In genomic region chr4:87390055-87390454, GRCh38 we compare ENCODE assay signal across 8 cellular contexts. TPM values are rescaled to one million over a fixed set of nuclear protein-coding genes. Genes with fewer than 3 reads are reported as not detected.
DNase-seq lines count a peak whose midpoint lies in the region; ATAC-seq, FAIRE-seq and TF ChIP-seq lines count a peak whose summit lies in the region.
"Not testable (repeated sequence)": the region's sequence is repeated elsewhere in the genome, so short reads cannot be mapped to it uniquely, and the experiment has no call there.

No MANE protein-coding gene starts in this region.

- FAIRE-seq in keratinocyte (lab: Jason Lieb, UNC) = not testable (repeated sequence)

- H2AFZ ChIP-seq in keratinocyte (ENCODE audit: control insufficient read depth, low read length); neuron (ENCODE audit: low read depth, low read length): not testable (repeated sequence)

- DNase-seq in CD8-positive, alpha-beta T cell; Jurkat, Clone E6-1 (ENCODE audit: low read depth, low spot score); SJCRH30; effector memory CD8-positive, alpha-beta T cell; keratinocyte (ENCODE audit: low read depth, low spot score); suprapubic skin (ENCODE audit: low spot score in 2 of 2): not testable (repeated sequence)
- DNase-seq in activated naive CD4-positive, alpha-beta T cell treated with Interleukin-2 at 50 U/mL for 16 hours = peak; percentile 11

- H3K9me3 Mint-ChIP-seq in CD8-positive, alpha-beta T cell; effector memory CD8-positive, alpha-beta T cell: not testable (repeated sequence)

- WGBS in suprapubic skin = 79% methylated on average over 20 of the region's 20 CpGs

- POLR2A ChIA-PET in CD8-positive, alpha-beta T cell (lab: Charles Lee) = interaction anchor here (0.9 to 2.7 kb wide), 6 partner anchors 8 to 53 kb away, joined by 3 to 46 read pairs (median 7); partner anchors contain the start of gene NUDT9

- CTCF ChIA-PET in CD8-positive, alpha-beta T cell (lab: Charles Lee) = interaction anchor here (0.7 to 4.4 kb wide), 8 partner anchors 8 to 49 kb away, joined by 3 to 26 read pairs (median 3); partner anchors contain the start of gene NUDT9

- H3K9me1 ChIP-seq in keratinocyte (ENCODE audit: control insufficient read depth, extremely low read depth, insufficient read depth, low read length) = not testable (repeated sequence)

- not testable (repeated sequence) for H3K27me3 Mint-ChIP-seq in CD8-positive, alpha-beta T cell (ENCODE audit: low read depth); effector memory CD8-positive, alpha-beta T cell

- not testable (repeated sequence) for H3K27me3 ChIP-seq in CD8-positive, alpha-beta T cell (ENCODE audit: insufficient read depth, low read length); SJCRH30; keratinocyte (ENCODE audit: control insufficient read depth, extremely low read depth, insufficient read depth, low read length); neuron (ENCODE audit: insufficient read depth, low read length); suprapubic skin

- peak overlapping the region; percentile 98 for H3K4me3 Mint-ChIP-seq in CD8-positive, alpha-beta T cell
- peak overlapping the region; percentile 93 to 95 for H3K4me3 Mint-ChIP-seq in effector memory CD8-positive, alpha-beta T cell

- TF ChIP-seq CTCF in CD8-positive, alpha-beta T cell (IDR thresholded peaks at IDR 0.05); keratinocyte (optimal IDR thresholded peaks at IDR 0.05 in 1 of 3, IDR thresholded peaks at IDR 0.05 in 1 of 3, conservative IDR thresholded peaks at IDR 0.05 in 1 of 3; ENCODE audit: extremely low read depth in 1 of 3, insufficient read depth in 2 of 3, low read length in 3 of 3); suprapubic skin (IDR thresholded peaks at IDR 0.05): not testable (repeated sequence)

- not testable (repeated sequence) for H4K20me1 ChIP-seq in keratinocyte (ENCODE audit: control insufficient read depth, extremely low read depth, insufficient read depth, low read length)

- not testable (repeated sequence) for H3K9me3 ChIP-seq in CD8-positive, alpha-beta T cell (ENCODE audit: low read length); SJCRH30 (replicated peaks); keratinocyte (ENCODE audit: control insufficient read depth, low read depth, low read length); neuron (ENCODE audit: low read length); suprapubic skin

- intact Hi-C loops in CD8-positive, alpha-beta T cell (cut with DNase I, micrococcal nuclease) = loop anchor here (2.0 to 10.0 kb wide), 6 partner anchors 13 to 895 kb away; partner anchors contain the start of genes AFF1 (in 1 of the 2) and PPM1K (in 1 of the 2)

- not testable (repeated sequence) for TF ChIP-seq EP300 in suprapubic skin (IDR thresholded peaks at IDR 0.05)

- peak overlapping the region; percentile 52 for H3K4me3 ChIP-seq in CD8-positive, alpha-beta T cell (ENCODE audit: low read depth, low read length)
- H3K4me3 ChIP-seq in Jurkat, Clone E6-1 (ENCODE audit: low read length) = peak overlapping the region; percentile 67
- H3K4me3 ChIP-seq in SJCRH30 = peak overlapping the region; percentile 70
- peak overlapping the region in 1 of 3 experiments; percentile 86 for H3K4me3 ChIP-seq in keratinocyte (ENCODE audit: control insufficient read depth in 2 of 3, extremely low read depth in 1 of 3, insufficient read depth in 2 of 3, low read depth in 1 of 3, low read length in 3 of 3)
- H3K4me3 ChIP-seq in neuron (ENCODE audit: low read length) = peak overlapping the region; percentile 90
- H3K4me3 ChIP-seq in suprapubic skin = peak overlapping the region; percentile 68

- not testable (repeated sequence) for TF ChIP-seq POLR2A in suprapubic skin (IDR thresholded peaks at IDR 0.05)

- peaks cover 23% of the 10 kb centered on the region for H3K36me3 Mint-ChIP-seq in CD8-positive, alpha-beta T cell
- not testable (repeated sequence) for H3K36me3 Mint-ChIP-seq in effector memory CD8-positive, alpha-beta T cell (ENCODE audit: insufficient read depth)

- peak overlapping the region; percentile 90 for H3K4me2 ChIP-seq in keratinocyte (ENCODE audit: control insufficient read depth, extremely low read depth, insufficient read depth, low read depth, low read length)

- not testable (repeated sequence) for H3K36me3 ChIP-seq in CD8-positive, alpha-beta T cell (ENCODE audit: insufficient read depth, low read length); SJCRH30; keratinocyte (ENCODE audit: control insufficient read depth in 2 of 2, extremely low read depth in 1 of 2, insufficient read depth in 2 of 2, low read length in 2 of 2); neuron (ENCODE audit: insufficient read depth, low read length); suprapubic skin

- dilution Hi-C loops in keratinocyte (cut with MboI; ENCODE audit: extremely low pct_ligation_motif_present, low sequenced_read_pairs) = not testable (repeated sequence)

- peak overlapping the region; percentile 57 for H3K27ac ChIP-seq in CD8-positive, alpha-beta T cell (ENCODE audit: low read depth, low read length)
- peak overlapping the region; percentile 61 for H3K27ac ChIP-seq in SJCRH30
- H3K27ac ChIP-seq in keratinocyte (ENCODE audit: control insufficient read depth, insufficient read depth, low read length); suprapubic skin: not testable (repeated sequence)

- peaks cover 29% of the 10 kb centered on the region for H3K4me1 ChIP-seq in CD8-positive, alpha-beta T cell (ENCODE audit: insufficient read depth, low read length)
- not testable (repeated sequence) for H3K4me1 ChIP-seq in SJCRH30; keratinocyte (ENCODE audit: control insufficient read depth, extremely low read depth, insufficient read depth, low read length); neuron (ENCODE audit: insufficient read depth, low read length)
- H3K4me1 ChIP-seq in suprapubic skin = peaks cover 11% of the 10 kb centered on the region

- not testable (repeated sequence) for H3K79me2 ChIP-seq in keratinocyte (ENCODE audit: control insufficient read depth, insufficient read depth, low read length)

- H3K4me1 Mint-ChIP-seq in CD8-positive, alpha-beta T cell (ENCODE audit: low read depth) = peaks cover 58% of the 10 kb centered on the region
- peaks cover 38 to 55% of the 10 kb centered on the region in 2 donors for H3K4me1 Mint-ChIP-seq in effector memory CD8-positive, alpha-beta T cell (ENCODE audit: low read depth in 2 of 2)

- H3K9ac ChIP-seq in keratinocyte (ENCODE audit: control insufficient read depth, extremely low read depth, insufficient read depth, low read length) = not testable (repeated sequence)

- peak overlapping the region; percentile 91 for H3K27ac Mint-ChIP-seq in CD8-positive, alpha-beta T cell
- H3K27ac Mint-ChIP-seq in effector memory CD8-positive, alpha-beta T cell = peak overlapping the region; percentile 93 to 94

- ATAC-seq in CD8-positive, alpha-beta T cell; effector memory CD8-positive, alpha-beta T cell (replicated peaks): not testable (repeated sequence)

RNA-seq across cellular contexts. Expression of gene HSD17B11, which starts 0.9 kb away (rescaled TPM):
- 10 to 100 TPM; 38.8 to 42.4 TPM for total RNA-seq in CD8-positive, alpha-beta T cell
- 34.1 TPM for polyA plus RNA-seq in Jurkat, Clone E6-1 (2012; ENCODE audit: insufficient read depth, insufficient read length)
- 57.9 and 62.5 TPM in 2 replicates for total RNA-seq in SJCRH30 (2014; rRNA removed; shearing (Covaris generic))
- 5.6 to 8.5 TPM (median 6.5 TPM) in 3 replicates for polyA plus RNA-seq in keratinocyte
- 5.5 TPM for polyA plus RNA-seq in keratinocyte (2011; ENCODE audit: low read depth)
- polyA plus RNA-seq in keratinocyte (2011; cell fraction: cytosol; rRNA removed) = 5.0 and 8.0 TPM in 2 replicates
- 4.9 and 8.9 TPM in 2 replicates for polyA plus RNA-seq in keratinocyte (2011; cell fraction: nucleus; rRNA removed)
- 2.1 and 4.8 TPM in 2 replicates for polyA plus RNA-seq in keratinocyte (2012; ENCODE audit: low replicate concordance)
- polyA minus RNA-seq in keratinocyte = 0.20 to 5.9 TPM (median 4.6 TPM) in 3 replicates
- polyA minus RNA-seq in keratinocyte (2011; cell fraction: cytosol; rRNA and poly(A)+ RNA removed) = 2.5 TPM
- 3.0 and 4.0 TPM in 2 replicates for polyA minus RNA-seq in keratinocyte (2011; cell fraction: nucleus; rRNA and poly(A)+ RNA removed)
- 10 to 100 TPM; 11.3 to 34.4 (median 21.4) TPM for total RNA-seq in suprapubic skin

RNA-seq across cellular contexts. Expression of gene NUDT9, which starts 32.3 kb away (rescaled TPM):
- total RNA-seq in CD8-positive, alpha-beta T cell = 1 to 10 TPM; 4.9 to 6.4 TPM
- 17.8 TPM for polyA plus RNA-seq in Jurkat, Clone E6-1 (2012; ENCODE audit: insufficient read depth, insufficient read length)
- 38.5 and 40.7 TPM in 2 replicates for total RNA-seq in SJCRH30 (2014; rRNA removed; shearing (Covaris generic))
- polyA plus RNA-seq in keratinocyte = 16.9 to 30.2 TPM (median 28.5 TPM) in 3 replicates
- polyA plus RNA-seq in keratinocyte (2011; ENCODE audit: low read depth) = 13.9 TPM
- 22.7 and 28.3 TPM in 2 replicates for polyA plus RNA-seq in keratinocyte (2011; cell fraction: cytosol; rRNA removed)
- polyA plus RNA-seq in keratinocyte (2011; cell fraction: nucleus; rRNA removed) = 34.8 and 53.6 TPM in 2 replicates
- 18.5 and 25.8 TPM in 2 replicates for polyA plus RNA-seq in keratinocyte (2012; ENCODE audit: low replicate concordance)
- 6.9 to 10.0 TPM (median 8.1 TPM) in 3 replicates for polyA minus RNA-seq in keratinocyte
- 8.8 TPM for polyA minus RNA-seq in keratinocyte (2011; cell fraction: cytosol; rRNA and poly(A)+ RNA removed)
- polyA minus RNA-seq in keratinocyte (2011; cell fraction: nucleus; rRNA and poly(A)+ RNA removed) = 10.4 and 14.4 TPM in 2 replicates
- 10 to 100 TPM; 11.9 to 31.5 (median 15.6) TPM for total RNA-seq in suprapubic skin
